ENCODE assay signal across 2 cellular contexts in the genomic region with DNA sequence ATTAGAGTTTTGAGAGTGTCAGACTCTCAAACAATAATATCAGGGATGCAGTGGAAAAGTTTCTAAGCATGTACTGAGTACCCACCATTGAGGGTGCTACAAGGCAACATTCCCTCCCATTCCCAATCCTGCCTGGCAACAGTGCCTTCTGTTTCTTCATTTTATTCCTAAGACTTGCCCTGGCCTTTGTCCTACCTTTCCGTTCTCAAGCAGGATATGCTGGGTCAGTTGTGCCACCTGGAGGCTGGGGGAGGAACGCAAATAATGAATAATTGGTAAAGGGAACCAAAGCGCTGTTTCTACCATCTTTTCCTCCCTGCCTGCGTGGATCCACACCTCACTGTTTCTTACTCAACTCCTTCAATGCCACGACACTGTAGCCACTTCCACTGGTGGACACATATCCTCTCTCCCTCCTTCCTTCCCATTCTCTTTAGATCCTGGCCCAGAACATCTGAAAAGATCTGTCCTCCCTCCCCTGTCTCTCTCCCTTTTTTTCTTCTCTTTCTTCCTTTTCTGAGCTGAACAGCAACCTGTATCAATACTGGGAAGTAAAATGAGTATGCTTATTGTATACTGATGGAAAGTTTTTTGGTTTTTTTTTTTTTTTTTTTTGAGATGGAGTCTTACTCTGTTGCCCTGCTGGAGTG.
A peak's percentile ranks its signal among the peaks of the same experiment; 100 is the strongest.
TF ChIP-seq lines count a peak whose summit lies in the region.

No MANE protein-coding gene starts in this region.

TF ChIP-seq in HCT116, 20 proteins besides CTCF, POLR2A, EP300 and RAD21:
- TF ChIP-seq YY1 (IDR thresholded peaks at IDR 0.05; ENCODE audit: extremely low read depth, insufficient replicate concordance, low read depth, low read length) (peak; percentile 71), CEBPB (IDR thresholded peaks at IDR 0.05; ENCODE audit: low read depth) (no peak)

TF ChIP-seq in H1, 55 proteins besides CTCF, POLR2A, EP300 and RAD21:
- no peak for TF ChIP-seq RNF2 (IDR thresholded peaks at IDR 0.05; ENCODE audit: borderline replicate concordance, low read depth, low read length, missing control alignments, poor library complexity, severe bottlenecking)
- peak; percentile 95 for TF ChIP-seq RFX5 (IDR thresholded peaks at IDR 0.05; ENCODE audit: borderline replicate concordance, low read depth, low read length)
- no peak for TF ChIP-seq SP4 (IDR thresholded peaks at IDR 0.05; ENCODE audit: low read length)
- 0 out of 2 replicates have a peak, but pooled peaks have one; percentile 37 for TF ChIP-seq TEAD4 (IDR thresholded peaks at IDR 0.05; ENCODE audit: low read depth, low read length)
- TF ChIP-seq YY1 (IDR thresholded peaks at IDR 0.05; ENCODE audit: low read depth, low read length), result 0 out of 2 replicates have a peak, but pooled peaks have one; percentile 35
